In the genomic region with DNA sequence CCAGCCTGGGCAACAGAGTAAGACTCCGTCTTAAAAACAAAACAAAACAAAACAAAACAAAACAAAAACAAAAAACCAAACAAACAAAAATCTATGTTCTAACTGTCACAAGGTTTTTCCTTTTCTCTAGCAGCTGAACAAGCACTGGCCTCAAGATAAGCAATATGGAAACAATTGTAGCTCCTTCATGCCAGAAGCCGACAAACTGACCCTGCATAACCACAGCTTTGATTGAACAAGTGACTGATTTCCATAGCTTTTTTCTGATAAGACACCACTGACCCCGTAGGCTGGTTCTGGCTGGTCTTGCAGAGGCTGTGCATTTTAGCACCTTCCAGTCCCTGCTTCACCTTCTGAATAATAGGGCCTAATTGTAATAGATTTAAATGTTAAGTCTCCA, we compare ENCODE assay signal across 31 cellular contexts. TPM values are rescaled to one million over a fixed set of nuclear protein-coding genes. Genes with fewer than 3 reads are reported as not detected.
"Had no signal": no experiment of that assay in that cellular context is flagged by ENCODE, and none has a peak within 500 bp of the region (broad histone marks: within the 10 kb centered on the region; RNA-seq: fewer than 3 reads in every experiment).

No MANE protein-coding gene starts in this region.

- H3K27ac ChIP-seq: cardiac muscle cell, KMS-11, VCaP had no signal

- DNase-seq: activated B cell treated with CpG ODN at 0.5 μM for 24 hours; activated CD4-positive, alpha-beta memory T cell treated with anti-CD3 and anti-CD28 coated beads for 36 hours; activated CD4-positive, alpha-beta T cell treated with anti-CD3 and anti-CD28 coated beads for 4 hours; activated CD4-positive, alpha-beta T cell treated with anti-CD3 and anti-CD28 coated beads, Interleukin-2, amount 50 U/mL, for 1 hour; activated CD4-positive, CD25-positive, alpha-beta regulatory T cell treated with anti-CD3 and anti-CD28 coated beads, Interleukin-2, amount 50 U/mL, for 72 hours; activated CD8-positive, alpha-beta memory T cell treated with anti-CD3 and anti-CD28 coated beads, Interleukin-2, amount 50 U/mL, for 4 hours; activated effector memory CD4-positive, alpha-beta T cell treated with Interleukin-2 at 50 U/mL for 16 hours; activated naive CD4-positive, alpha-beta T cell treated with anti-CD3 and anti-CD28 coated beads, Interleukin-2, amount 10 ng/mL, durations not matched to agents 7 days and 5 days; activated naive CD8-positive, alpha-beta T cell treated with anti-CD3 and anti-CD28 coated beads, Interleukin-2, amount 50 U/mL, for 24 hours; activated T-cell treated with anti-CD3 and anti-CD28 coated beads for 4 hours; activated T-cell treated with anti-CD3 and anti-CD28 coated beads, Interleukin-2, amount 50 U/mL, for 4 hours; amniotic stem cell; aorta; NCI-H1105; NCI-H1417 treated with DMSO at 0.1 percent for 48 hours; NCI-H187 treated with DMSO at 0.1 percent for 48 hours; NCI-H2081; NCI-H2171 treated with DMSO at 0.1 percent for 48 hours; NCI-H226; NCI-H446 treated with DMSO at 0.1 percent for 48 hours; NCI-H524; NK-92 treated with Interleukin-12 subunit alpha and Interleukin-12 subunit beta, amount 100 ng/mL, for 24 hours; Right ventricle myocardium superior; SW 1271; T-helper 1 cell; T-helper 2 cell; T-helper 9 cell had no signal

- H3K36me3 ChIP-seq: cardiac muscle cell had no signal

- H3K9ac ChIP-seq: KMS-11 had no signal

- H3K4me2 ChIP-seq: KMS-11 had no signal

- H3K27me3 ChIP-seq: cardiac muscle cell had no signal

- ATAC-seq: activated naive CD8-positive, alpha-beta T cell treated with anti-CD3 and anti-CD28 coated beads, Interleukin-2, amount 50 U/mL, for 24 hours; activated T-cell treated with anti-CD3 and anti-CD28 coated beads, Interleukin-2, amount 50 U/mL, for 4 hours had no signal

- H3K4me3 ChIP-seq: cardiac muscle cell had no signal

RNA-seq across cellular contexts. Expression of a gene that starts 59.8 kb away (rescaled TPM):
- total RNA-seq: activated B cell treated with CpG ODN at 0.5 μM for 24 hours; activated CD4-positive, alpha-beta memory T cell treated with anti-CD3 and anti-CD28 coated beads for 36 hours; activated T-cell treated with anti-CD3 and anti-CD28 coated beads, Interleukin-2, amount 50 U/mL, for 4 hours; aorta; cardiac muscle cell; LHCN-M2 had no signal
- polyA plus RNA-seq: aorta, cardiac muscle cell had no signal
